Comparison of ENCODE assay signal across 13 cellular contexts in genomic region chr3:57815034-57815433, GRCh38. TPM values are rescaled to one million over a fixed set of nuclear protein-coding genes. Genes with fewer than 3 reads are reported as not detected.
DNase-seq lines count a peak whose midpoint lies in the region; ATAC-seq lines count a peak whose summit lies in the region.
"Had no signal": no experiment of that assay in that cellular context is flagged by ENCODE, and none has a peak within 500 bp of the region (broad histone marks: within the 10 kb centered on the region; RNA-seq: fewer than 3 reads in every experiment).

No MANE protein-coding gene starts in this region.

- peaks cover 5% of the 10 kb centered on the region for H3K9me3 Mint-ChIP-seq in memory B cell

- no peak overlapping the region for H3K27ac Mint-ChIP-seq in memory B cell

- H3K4me3 Mint-ChIP-seq in memory B cell = no peak overlapping the region

- peaks cover 21% of the 10 kb centered on the region for H3K4me1 Mint-ChIP-seq in memory B cell

- H3K36me3 Mint-ChIP-seq in memory B cell = peaks cover 11% of the 10 kb centered on the region

- ATAC-seq in memory B cell (ENCODE audit: low read depth) (peak; percentile 82), left ventricle myocardium superior (no peak), HG02852 (IDR thresholded peaks at IDR 0.05; ENCODE audit: unreplicated experiment) (no peak)

- intact Hi-C loops in left ventricle myocardium superior (cut with micrococcal nuclease) = no loop called here

- no peaks in the 10 kb centered on the region for H3K27me3 Mint-ChIP-seq in memory B cell

- peak in 5 of 6 experiments; percentile 9 to 38 (median 16) for DNase-seq in stimulated activated naive CD4-positive, alpha-beta T cell (lab: John Stamatoyannopoulos, UW)
- no peak for DNase-seq in stimulated activated naive CD4-positive, alpha-beta T cell treated with Interleukin-2 at 50 U/mL for 16 hours (lab: John Stamatoyannopoulos, UW)
- peak; percentile 12 for DNase-seq in activated CD8-positive, alpha-beta memory T cell treated with anti-CD3 and anti-CD28 coated beads, Interleukin-2, amount 50 U/mL, for 24 hours (ENCODE audit: extremely low read depth)
- peak in 1 of 2 donors; percentile 14 for DNase-seq in memory B cell (ENCODE audit: low spot score in 2 of 2)
- DNase-seq in left ventricle myocardium superior = no peak
- DNase-seq in NCI-H345 treated with DMSO at 0.1 percent for 48 hours (lab: John Stamatoyannopoulos, UW; ENCODE audit: unreplicated experiment) = no peak
- no peak for DNase-seq in nucleus accumbens (lab: John Stamatoyannopoulos, UW)
- DNase-seq: aorta, DMS79, left ventricle myocardium inferior, posterior cingulate gyrus, upper lobe of left lung had no signal

RNA-seq across cellular contexts. Expression of gene SLMAP, which starts 58.9 kb away (rescaled TPM):
- 263 TPM for total RNA-seq in left ventricle myocardium superior

Comparison
In these comparisons a context has a peak if more than half of its experiments do, and no peak if none do; other contexts are left out.
1. DNase-seq: peak in stimulated activated naive CD4-positive, alpha-beta T cell (5 of 6) and activated CD8-positive, alpha-beta memory T cell treated with anti-CD3 and anti-CD28 coated beads, Interleukin-2, amount 50 U/mL, for 24 hours (single experiment); none in stimulated activated naive CD4-positive, alpha-beta T cell treated with Interleukin-2 at 50 U/mL for 16 hours (single experiment), left ventricle myocardium superior (single experiment), NCI-H345 treated with DMSO at 0.1 percent for 48 hours (single experiment) and nucleus accumbens (0 of 56).